In genomic region chr15:98503970-98504369, GRCh38 we compare ENCODE assay signal across 17 cellular contexts.
A peak's percentile ranks its signal among the peaks of the same experiment; 100 is the strongest.
DNase-seq lines count a peak whose midpoint lies in the region; ATAC-seq and TF ChIP-seq lines count a peak whose summit lies in the region.
"Had no signal": no experiment of that assay in that cellular context is flagged by ENCODE, and none has a peak within 500 bp of the region (broad histone marks: within the 10 kb centered on the region; RNA-seq: fewer than 3 reads in every experiment).

No MANE protein-coding gene starts in this region.

- H3K27ac ChIP-seq in mammary epithelial cell (ENCODE audit: insufficient read depth, low read depth, low read length) (no peak overlapping the region), aorta (ENCODE audit: low read depth in 1 of 2, low read length in 2 of 2) (peak overlapping the region in 1 of 2 donors; percentile 67)
- H3K27ac ChIP-seq: neutrophil, testis had no signal

- 68% methylated on average over 8 of the region's 8 CpGs for WGBS in mammary epithelial cell (ENCODE audit: low coverage, missing lambda C conversion rate)
- 20% methylated on average over 8 of the region's 8 CpGs for whole genome bisulfite sequencing in aorta, 2 donors

- H3K9me3 Mint-ChIP-seq in MCF 10A (ENCODE audit: unreplicated experiment) = peaks cover 7% of the 10 kb centered on the region
- H3K9me3 Mint-ChIP-seq in stimulated activated memory B cell treated with anti-CD40 and anti-IgM and Interleukin-4, amounts not matched to agents 10 μg/mL and 1 μg/mL and 100 μg/mL, for 72 hours = peaks cover 8% of the 10 kb centered on the region

- no peaks in the 10 kb centered on the region for H3K79me2 ChIP-seq in mammary epithelial cell (ENCODE audit: insufficient read depth, low read length)

- H3K27me3 ChIP-seq in mammary epithelial cell (ENCODE audit: insufficient read depth, low read length) = no peaks in the 10 kb centered on the region
- no peaks in the 10 kb centered on the region for H3K27me3 ChIP-seq in aorta (ENCODE audit: control insufficient read depth in 1 of 2, insufficient read depth in 2 of 2, low read length in 1 of 2)
- H3K27me3 ChIP-seq: testis had no signal

- no peak overlapping the region for H3K4me3 ChIP-seq in mammary epithelial cell (replicated peaks in 1 of 3; ENCODE audit: insufficient read depth in 1 of 3, low read depth in 2 of 3, low read length in 3 of 3)
- no peak overlapping the region for H3K4me3 ChIP-seq in aorta (ENCODE audit: low read length in 2 of 2)
- H3K4me3 ChIP-seq: MG63, testis had no signal

- ATAC-seq in aorta (ENCODE audit: low FRiP score) = peak; percentile 55
- no peak for ATAC-seq in HG02623 (IDR thresholded peaks at IDR 0.05; ENCODE audit: unreplicated experiment)
- no peak for ATAC-seq in stimulated activated memory B cell treated with anti-CD40 and anti-IgM and Interleukin-4, amounts not matched to agents 10 μg/mL and 1 μg/mL and 100 μg/mL, for 72 hours
- ATAC-seq: activated CD4-positive, alpha-beta T cell treated with anti-CD3 and anti-CD28 coated beads for 36 hours; effector memory CD8-positive, alpha-beta T cell had no signal

- H3K4me3 Mint-ChIP-seq in MCF 10A (ENCODE audit: unreplicated experiment) = no peak overlapping the region
- H3K4me3 Mint-ChIP-seq in stimulated activated memory B cell treated with anti-CD40 and anti-IgM and Interleukin-4, amounts not matched to agents 10 μg/mL and 1 μg/mL and 100 μg/mL, for 72 hours = no peak overlapping the region
- H3K4me3 Mint-ChIP-seq: activated CD4-positive, alpha-beta T cell treated with anti-CD3 and anti-CD28 coated beads for 36 hours; effector memory CD8-positive, alpha-beta T cell had no signal

- H3K4me2 ChIP-seq in mammary epithelial cell (ENCODE audit: insufficient read depth, low read depth, low read length) = no peak overlapping the region

- H2AFZ ChIP-seq in mammary epithelial cell (ENCODE audit: low read depth, low read length) = no peak overlapping the region

- CTCF ChIA-PET in MCF 10A (lab: Yijun Ruan, JAX) (interaction anchor here (0.7 kb wide), 1 partner anchor 1594 kb away, joined by 4 read pairs; no protein-coding TSS in a partner anchor), mammary epithelial cell (lab: Charles Lee; ENCODE audit: low non-redundant PET) (no interaction called here)

- in situ Hi-C loops in mammary epithelial cell (cut with MboI; ENCODE audit: low sequenced_read_pairs in 2 of 2) = no loop called here

- no peaks in the 10 kb centered on the region for H3K36me3 ChIP-seq in mammary epithelial cell (ENCODE audit: insufficient read depth, low read length)
- no peaks in the 10 kb centered on the region for H3K36me3 ChIP-seq in aorta (ENCODE audit: control insufficient read depth in 1 of 2, insufficient read depth in 2 of 2, low read length in 1 of 2)
- H3K36me3 ChIP-seq: MG63, neutrophil had no signal

- no peaks in the 10 kb centered on the region for H3K9me3 ChIP-seq in mammary epithelial cell (replicated peaks; ENCODE audit: insufficient read depth, low read length)
- H3K9me3 ChIP-seq in aorta (ENCODE audit: control insufficient read depth, low read length) = peaks cover 2% of the 10 kb centered on the region
- H3K9me3 ChIP-seq: MG63, neutrophil, testis had no signal

- POLR2A ChIA-PET in MCF 10A (lab: Yijun Ruan, JAX) = no interaction called here

- dilution Hi-C loops in mammary epithelial cell (cut with HindIII; ENCODE audit: low sequenced_read_pairs) = no loop called here

- H3K27ac Mint-ChIP-seq in MCF 10A (ENCODE audit: low read depth, unreplicated experiment) = no peak overlapping the region
- H3K27ac Mint-ChIP-seq in stimulated activated memory B cell treated with anti-CD40 and anti-IgM and Interleukin-4, amounts not matched to agents 10 μg/mL and 1 μg/mL and 100 μg/mL, for 72 hours = no peak overlapping the region
- H3K27ac Mint-ChIP-seq: activated CD4-positive, alpha-beta T cell treated with anti-CD3 and anti-CD28 coated beads for 36 hours; effector memory CD8-positive, alpha-beta T cell had no signal

- no peaks in the 10 kb centered on the region for H4K20me1 ChIP-seq in mammary epithelial cell (ENCODE audit: insufficient read depth, low read length)

- TF ChIP-seq CTCF in MCF 10A (IDR thresholded peaks at IDR 0.05; ENCODE audit: unreplicated experiment) (no peak), mammary epithelial cell (conservative IDR thresholded peaks at IDR 0.05 in 1 of 2, IDR thresholded peaks at IDR 0.05 in 1 of 2; ENCODE audit: extremely low read depth in 1 of 2, insufficient read depth in 1 of 2, low read depth in 1 of 2, low read length in 2 of 2) (no peak)

- intact Hi-C loops in MCF 10A (cut with micrococcal nuclease) (no loop called here), mammary epithelial cell (cut with micrococcal nuclease) (no loop called here), aorta (cut with DNase I) (no loop called here)

- H3K27me3 Mint-ChIP-seq in MCF 10A (ENCODE audit: insufficient read depth, unreplicated experiment) = peaks cover 84% of the 10 kb centered on the region
- H3K27me3 Mint-ChIP-seq in stimulated activated memory B cell treated with anti-CD40 and anti-IgM and Interleukin-4, amounts not matched to agents 10 μg/mL and 1 μg/mL and 100 μg/mL, for 72 hours = peaks cover 63% of the 10 kb centered on the region

- H3K36me3 Mint-ChIP-seq in MCF 10A (ENCODE audit: insufficient read depth, unreplicated experiment) = peaks cover 7% of the 10 kb centered on the region
- H3K36me3 Mint-ChIP-seq in stimulated activated memory B cell treated with anti-CD40 and anti-IgM and Interleukin-4, amounts not matched to agents 10 μg/mL and 1 μg/mL and 100 μg/mL, for 72 hours = peaks cover 5% of the 10 kb centered on the region

- H3K4me1 ChIP-seq in mammary epithelial cell (ENCODE audit: insufficient read depth, low read length) = no peaks in the 10 kb centered on the region
- peaks cover 3 to 7% of the 10 kb centered on the region in 2 donors for H3K4me1 ChIP-seq in aorta (ENCODE audit: control insufficient read depth in 1 of 2, insufficient read depth in 2 of 2, low read length in 2 of 2)
- H3K4me1 ChIP-seq: testis had no signal

- no peaks in the 10 kb centered on the region for H3K4me1 Mint-ChIP-seq in MCF 10A (ENCODE audit: insufficient read depth, unreplicated experiment)
- no peaks in the 10 kb centered on the region for H3K4me1 Mint-ChIP-seq in stimulated activated memory B cell treated with anti-CD40 and anti-IgM and Interleukin-4, amounts not matched to agents 10 μg/mL and 1 μg/mL and 100 μg/mL, for 72 hours
- H3K4me1 Mint-ChIP-seq: activated CD4-positive, alpha-beta T cell treated with anti-CD3 and anti-CD28 coated beads for 36 hours had no signal

- H3K9ac ChIP-seq in mammary epithelial cell (ENCODE audit: insufficient read depth, low read length) = no peak overlapping the region

- BruUV-seq in MCF 10A (replicated peaks; lab: Mats Ljungman, UMichigan) (no TSS peak), mammary epithelial cell (replicated peaks; lab: Mats Ljungman, UMichigan) (no TSS peak)

- peak; percentile 8 for DNase-seq in MCF 10A (ENCODE audit: unreplicated experiment)
- no peak for DNase-seq in mammary epithelial cell
- DNase-seq in amniotic epithelial cell (ENCODE audit: low read depth) = peak; percentile 24
- peak; percentile 36 for DNase-seq in left kidney (ENCODE audit: low read depth, low spot score)
- no peak for DNase-seq in aorta
- no peak for DNase-seq in islet precursor cell
- DNase-seq: 8988T; activated CD4-positive, alpha-beta T cell treated with anti-CD3 and anti-CD28 coated beads for 36 hours; DMS53; effector memory CD8-positive, alpha-beta T cell; hippocampal formation; MG63; T-helper 1 cell; testis had no signal

Comparison
In these comparisons a context has a peak if more than half of its experiments do, and no peak if none do; other contexts are left out.
1. DNase-seq: peak in MCF 10A (single experiment), amniotic epithelial cell (single experiment) and left kidney (single experiment); none in mammary epithelial cell (single experiment), aorta (0 of 2) and islet precursor cell (single experiment).